Comparison of ENCODE assay signal across 8 cellular contexts in genomic region chr10:11242443-11243386, GRCh38.
DNase-seq lines count a peak whose midpoint lies in the region; ATAC-seq and TF ChIP-seq lines count a peak whose summit lies in the region.

No MANE protein-coding gene starts in this region.

- peak overlapping the region; percentile 52 for H3K4me3 Mint-ChIP-seq in activated T-cell treated with anti-CD3 and anti-CD28 coated beads, Interleukin-2, amount 50 U/mL, for 24 hours
- H3K4me3 Mint-ChIP-seq in HFFc6 = peak overlapping the region; percentile 73; the same call in 1 of the 2 replicates

- peaks cover 57% of the 10 kb centered on the region for H3K36me3 Mint-ChIP-seq in activated T-cell treated with anti-CD3 and anti-CD28 coated beads, Interleukin-2, amount 50 U/mL, for 24 hours (ENCODE audit: low read depth)
- no peaks in the 10 kb centered on the region for H3K36me3 Mint-ChIP-seq in HFFc6 (ENCODE audit: low read depth)

- TF ChIP-seq EP300 in gastroesophageal sphincter (IDR thresholded peaks at IDR 0.05) = no peak
- no peak for TF ChIP-seq EP300 in tibial nerve (IDR thresholded peaks at IDR 0.05)

- TF ChIP-seq CTCF in HFFc6 (IDR thresholded peaks at IDR 0.05) = no peak
- no peak for TF ChIP-seq CTCF in gastroesophageal sphincter (IDR thresholded peaks at IDR 0.05)
- no peak for TF ChIP-seq CTCF in tibial nerve (IDR thresholded peaks at IDR 0.05)

- H3K4me1 ChIP-seq in gastroesophageal sphincter (peaks cover 0 to 41% (median 6%) of the 10 kb centered on the region in 3 donors), thymus (ENCODE audit: control insufficient read depth, insufficient read depth, low read length) (peaks cover 29% of the 10 kb centered on the region), tibial nerve (peaks cover 0 to 55% (median 14%) of the 10 kb centered on the region in 4 donors)

- peak overlapping the region in 3 of 4 donors; percentile 3 to 39 (median 17) for H3K27ac ChIP-seq in gastroesophageal sphincter
- peak overlapping the region; percentile 25 for H3K27ac ChIP-seq in thymus (ENCODE audit: low read depth)
- no peak overlapping the region for H3K27ac ChIP-seq in tibial nerve

- H3K27ac Mint-ChIP-seq in activated T-cell treated with anti-CD3 and anti-CD28 coated beads, Interleukin-2, amount 50 U/mL, for 24 hours = no peak overlapping the region
- H3K27ac Mint-ChIP-seq in HFFc6 = peak overlapping the region; percentile 86; the same call in 1 of the 2 replicates

- DNase-seq in activated T-cell treated with anti-CD3 and anti-CD28 coated beads, Interleukin-2, amount 50 U/mL, for 24 hours = peak; percentile 66
- DNase-seq in activated T-cell treated with anti-CD3 and anti-CD28 coated beads for 4 hours (no peak), HFFc6 (no peak), NCI-H1105 (lab: John Stamatoyannopoulos, UW) (peak; percentile 37), hippocampal formation (lab: John Stamatoyannopoulos, UW) (no peak), tibial nerve (ENCODE audit: low spot score in 2 of 2) (no peak)

- H3K9me3 Mint-ChIP-seq in activated T-cell treated with anti-CD3 and anti-CD28 coated beads, Interleukin-2, amount 50 U/mL, for 24 hours = no peaks in the 10 kb centered on the region
- no peaks in the 10 kb centered on the region; the same call in 1 of the 2 replicates for H3K9me3 Mint-ChIP-seq in HFFc6

- H3K27me3 ChIP-seq in gastroesophageal sphincter (no peaks in the 10 kb centered on the region), thymus (ENCODE audit: control insufficient read depth, insufficient read depth) (no peaks in the 10 kb centered on the region), tibial nerve (no peaks in the 10 kb centered on the region)

- TF ChIP-seq POLR2A in gastroesophageal sphincter (IDR thresholded peaks at IDR 0.05) (no peak), tibial nerve (IDR thresholded peaks at IDR 0.05) (no peak)

- H3K4me3 ChIP-seq in gastroesophageal sphincter (no peak overlapping the region), thymus (ENCODE audit: low read length) (no peak overlapping the region), tibial nerve (no peak overlapping the region)

- no peaks in the 10 kb centered on the region for H3K27me3 Mint-ChIP-seq in activated T-cell treated with anti-CD3 and anti-CD28 coated beads, Interleukin-2, amount 50 U/mL, for 24 hours
- H3K27me3 Mint-ChIP-seq in HFFc6 (ENCODE audit: insufficient read depth) = no peaks in the 10 kb centered on the region; the same call in 1 of the 2 replicates

- peaks cover 63% of the 10 kb centered on the region for H3K4me1 Mint-ChIP-seq in activated T-cell treated with anti-CD3 and anti-CD28 coated beads, Interleukin-2, amount 50 U/mL, for 24 hours (ENCODE audit: low read depth)
- 0 out of 2 replicates have a peak, but pooled peaks cover 21% of the 10 kb centered on the region for H3K4me1 Mint-ChIP-seq in HFFc6 (ENCODE audit: low read depth)

- WGBS in gastroesophageal sphincter (ENCODE audit: low coverage in 1 of 2), 2 donors = 50 to 67% methylated on average over 2 to 8 of the region's 25 CpGs
- WGBS in thymus = 66% methylated on average over 25 of the region's 25 CpGs
- WGBS in tibial nerve, 2 donors = 77 to 82% methylated on average over 24 to 25 of the region's 25 CpGs

- peaks cover 0 to 20% of the 10 kb centered on the region in 2 donors for H3K36me3 ChIP-seq in gastroesophageal sphincter
- H3K36me3 ChIP-seq in thymus (ENCODE audit: control insufficient read depth, insufficient read depth) = peaks cover 34% of the 10 kb centered on the region
- peaks cover 0 to 31% (median 0%) of the 10 kb centered on the region in 3 donors for H3K36me3 ChIP-seq in tibial nerve

- ATAC-seq in gastroesophageal sphincter = peak; percentile 39

- H3K9me3 ChIP-seq in gastroesophageal sphincter = no peaks in the 10 kb centered on the region
- H3K9me3 ChIP-seq in thymus (ENCODE audit: control insufficient read depth) = no peaks in the 10 kb centered on the region
- H3K9me3 ChIP-seq in tibial nerve = no peaks in the 10 kb centered on the region

Comparison
In these comparisons a context has a peak if more than half of its experiments do, and no peak if none do; other contexts are left out.
1. DNase-seq: peak in activated T-cell treated with anti-CD3 and anti-CD28 coated beads, Interleukin-2, amount 50 U/mL, for 24 hours (single experiment) and NCI-H1105 (single experiment); none in activated T-cell treated with anti-CD3 and anti-CD28 coated beads for 4 hours (single experiment), HFFc6 (single experiment), hippocampal formation (0 of 2) and tibial nerve (0 of 2).
2. H3K27ac ChIP-seq: peak in gastroesophageal sphincter (3 of 4) and thymus (single experiment); none in tibial nerve (0 of 4).